9 cellular contexts compared by ENCODE assay signal in the genomic region with DNA sequence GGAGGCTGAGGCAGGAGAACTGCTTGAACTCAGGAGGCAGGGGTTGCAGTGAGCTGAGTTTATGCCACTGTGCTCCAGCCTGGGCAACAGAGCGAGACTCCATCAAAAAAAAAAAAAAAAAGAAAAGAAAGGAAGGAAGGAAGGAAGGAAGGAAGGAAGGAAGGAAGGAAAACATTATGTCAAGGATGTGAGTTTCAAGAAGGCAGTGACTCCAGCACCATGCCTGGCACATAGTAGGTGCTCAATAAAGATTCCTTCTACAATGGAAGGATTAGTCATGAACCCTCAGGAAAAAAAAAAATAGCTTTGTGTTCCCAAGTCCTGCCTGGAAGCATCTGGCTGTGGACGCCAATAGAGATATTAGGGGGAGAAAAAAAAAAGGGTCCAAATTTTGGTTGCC. TPM values are rescaled to one million over a fixed set of nuclear protein-coding genes. Genes with fewer than 3 reads are reported as not detected.
"Had no signal": no experiment of that assay in that cellular context is flagged by ENCODE, and none has a peak within 500 bp of the region (broad histone marks: within the 10 kb centered on the region; RNA-seq: fewer than 3 reads in every experiment).

No MANE protein-coding gene starts in this region.

- H3K4me1 ChIP-seq: HAP-1 had no signal

- H2AFZ ChIP-seq: GM23248 had no signal

- H3K9me3 ChIP-seq: HAP-1 had no signal

- H3K4me3 ChIP-seq: GM23248, HAP-1 had no signal

- H3K36me3 ChIP-seq: HAP-1 had no signal

- FAIRE-seq: HTR-8/SVneo had no signal

- H3K9ac ChIP-seq: GM23248 had no signal

- DNase-seq: GOT3, IMR-90, KBM-7 had no signal

- H3K27ac ChIP-seq: GM23248 had no signal

RNA-seq across cellular contexts. Expression of a gene that starts 10.1 kb away (rescaled TPM):
- total RNA-seq: GM23248, H4, H7, HT-29, IMR-90 had no signal
- polyA plus RNA-seq: GM23248, IMR-90 had no signal
